Comparison of ENCODE assay signal across 18 cellular contexts in the genomic region with DNA sequence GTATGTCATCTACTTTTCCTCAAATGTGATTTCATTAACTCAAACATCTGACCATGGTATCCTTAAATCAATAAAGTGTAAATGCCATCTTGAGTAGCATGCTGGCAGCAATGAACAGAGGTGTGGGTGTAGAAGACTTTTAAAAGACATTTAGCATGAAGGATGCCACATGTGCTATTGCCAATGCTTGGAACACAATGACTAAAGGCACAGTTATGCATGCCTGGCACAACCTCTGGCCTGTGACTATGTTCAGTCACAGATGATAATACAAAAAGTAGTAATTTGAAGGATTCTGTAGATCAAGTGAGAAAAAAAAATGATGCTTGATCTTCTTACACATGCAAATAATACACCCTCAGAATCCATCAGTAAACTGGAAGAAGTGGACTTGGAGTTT.
A peak's percentile ranks its signal among the peaks of the same experiment; 100 is the strongest.
DNase-seq lines count a peak whose midpoint lies in the region; ATAC-seq, FAIRE-seq and TF ChIP-seq lines count a peak whose summit lies in the region.
"Had no signal": no experiment of that assay in that cellular context is flagged by ENCODE, and none has a peak within 500 bp of the region (broad histone marks: within the 10 kb centered on the region; RNA-seq: fewer than 3 reads in every experiment).

No MANE protein-coding gene starts in this region.

- no peaks in the 10 kb centered on the region for H3K27me3 Mint-ChIP-seq in effector memory CD8-positive, alpha-beta T cell
- H3K27me3 Mint-ChIP-seq: B cell; CD4-positive, alpha-beta T cell had no signal

- H3K9me3 ChIP-seq in adipocyte (ENCODE audit: control insufficient read depth, low read length) (peaks cover 1% of the 10 kb centered on the region), smooth muscle cell (replicated peaks; ENCODE audit: low read depth) (no peaks in the 10 kb centered on the region)
- H3K9me3 ChIP-seq: HAP-1 had no signal

- H4K20me1 ChIP-seq in smooth muscle cell (ENCODE audit: low read depth): no peaks in the 10 kb centered on the region

- no peak for TF ChIP-seq POLR2A in H54 (IDR thresholded peaks at IDR 0.05; ENCODE audit: low read depth, low read length)

- H3K79me2 ChIP-seq in smooth muscle cell (ENCODE audit: low read depth): no peaks in the 10 kb centered on the region

- TF ChIP-seq CTCF in AG10803 (conservative IDR thresholded peaks at IDR 0.05; ENCODE audit: low read length) (no peak), smooth muscle cell (IDR thresholded peaks at IDR 0.05; ENCODE audit: borderline replicate concordance, insufficient read depth, poor library complexity, severe bottlenecking) (no peak)

- H3K4me1 Mint-ChIP-seq in effector memory CD8-positive, alpha-beta T cell (ENCODE audit: low read depth in 2 of 2): no peaks in the 10 kb centered on the region
- H3K4me1 Mint-ChIP-seq: B cell had no signal

- DNase-seq in AG10803 (ENCODE audit: low read depth) (peak; percentile 11), H54 (ENCODE audit: insufficient read length, low spot score) (no peak), adipocyte (ENCODE audit: low read depth) (peak; percentile 14), fibroblast of peridontal ligament (ENCODE audit: extremely low read depth) (peak; percentile 7), NOMO-1 treated with DMSO at 0.1 percent for 48 hours (lab: John Stamatoyannopoulos, UW; ENCODE audit: unreplicated experiment) (no peak), smooth muscle cell (lab: John Stamatoyannopoulos, UW; ENCODE audit: unreplicated experiment) (no peak), SIG-M5 (lab: John Stamatoyannopoulos, UW) (no peak)
- no peak for DNase-seq in effector memory CD8-positive, alpha-beta T cell
- DNase-seq: 8988T; C1 segment of cervical spinal cord; Calu3; CD4-positive, alpha-beta T cell; DMS 273 treated with DMSO at 0.1 percent for 48 hours; GOT3 had no signal

- H3K9me3 Mint-ChIP-seq in effector memory CD8-positive, alpha-beta T cell: peaks cover 0 to 4% of the 10 kb centered on the region in 2 donors

- H3K27ac ChIP-seq in smooth muscle cell (ENCODE audit: low read depth): no peak overlapping the region

- H3K9ac ChIP-seq in adipocyte (ENCODE audit: low read length): no peak overlapping the region
- H3K9ac ChIP-seq in smooth muscle cell (ENCODE audit: low read depth): no peak overlapping the region

- FAIRE-seq in H54 (lab: Jason Lieb, UNC): peak; percentile 30
- FAIRE-seq: G401.6, GM12891 had no signal

- H3K36me3 Mint-ChIP-seq in effector memory CD8-positive, alpha-beta T cell (ENCODE audit: insufficient read depth): no peaks in the 10 kb centered on the region

- H3K4me3 ChIP-seq in AG10803 (ENCODE audit: low read length) (no peak overlapping the region), adipocyte (ENCODE audit: low read length) (no peak overlapping the region), smooth muscle cell (no peak overlapping the region)
- H3K4me3 ChIP-seq: HAP-1 had no signal

- H3K4me3 Mint-ChIP-seq in effector memory CD8-positive, alpha-beta T cell: no peak overlapping the region
- H3K4me3 Mint-ChIP-seq: B cell; CD4-positive, alpha-beta T cell had no signal

- H3K4me1 ChIP-seq in adipocyte (ENCODE audit: control insufficient read depth, insufficient read depth, low read length) (no peaks in the 10 kb centered on the region), smooth muscle cell (ENCODE audit: low read depth) (no peaks in the 10 kb centered on the region)
- H3K4me1 ChIP-seq: HAP-1 had no signal

- H3K27me3 ChIP-seq in adipocyte (replicated peaks; ENCODE audit: control insufficient read depth, insufficient read depth, low read length) (no peaks in the 10 kb centered on the region), smooth muscle cell (ENCODE audit: low read depth) (no peaks in the 10 kb centered on the region)

- no peaks in the 10 kb centered on the region for H3F3A ChIP-seq in smooth muscle cell (ENCODE audit: low read depth)

- H3K4me2 ChIP-seq in smooth muscle cell: no peak overlapping the region

- H3K36me3 ChIP-seq in adipocyte (ENCODE audit: control insufficient read depth, insufficient read depth, low read length, severe bottlenecking) (no peaks in the 10 kb centered on the region), smooth muscle cell (ENCODE audit: low read depth) (no peaks in the 10 kb centered on the region)
- H3K36me3 ChIP-seq: HAP-1 had no signal

- no peak for ATAC-seq in effector memory CD8-positive, alpha-beta T cell (replicated peaks)

- no peak overlapping the region for H3K27ac Mint-ChIP-seq in effector memory CD8-positive, alpha-beta T cell
- H3K27ac Mint-ChIP-seq: B cell; CD4-positive, alpha-beta T cell had no signal

- no peak overlapping the region for H2AFZ ChIP-seq in smooth muscle cell (ENCODE audit: low read depth)

Comparison
In these comparisons a context has a peak if more than half of its experiments do, and no peak if none do; other contexts are left out.
1. DNase-seq: peak in AG10803 (single experiment), adipocyte (single experiment) and fibroblast of peridontal ligament (single experiment); none in H54 (single experiment), NOMO-1 treated with DMSO at 0.1 percent for 48 hours (single experiment), effector memory CD8-positive, alpha-beta T cell (0 of 3), smooth muscle cell (single experiment) and SIG-M5 (single experiment).